ENCODE assay signal across 1 cellular context in the genomic region with DNA sequence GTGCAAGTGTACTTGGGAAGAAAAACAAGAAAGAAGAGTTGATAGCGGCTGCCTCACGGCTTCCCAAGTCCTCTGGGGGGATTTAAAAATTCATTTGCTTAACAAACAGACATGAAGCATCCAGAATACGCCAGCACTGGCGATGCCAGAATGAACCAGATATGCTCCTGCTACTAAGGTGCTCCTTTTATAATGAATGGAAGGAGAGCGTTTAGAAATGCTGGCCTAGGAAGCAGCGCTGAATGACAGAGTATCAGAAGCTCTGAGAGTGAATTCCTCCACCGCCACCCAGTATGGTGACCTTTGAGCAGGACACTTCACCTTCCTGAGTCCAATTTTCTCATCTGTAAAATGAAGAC.
TF ChIP-seq lines count a peak whose summit lies in the region.

No MANE protein-coding gene starts in this region.

TF ChIP-seq in IMR-90, 13 proteins besides CTCF, POLR2A, EP300 and RAD21:
- no peak for TF ChIP-seq CHD1 (IDR thresholded peaks at IDR 0.05; ENCODE audit: low read depth, low read length)
- TF ChIP-seq, protein P1, sequence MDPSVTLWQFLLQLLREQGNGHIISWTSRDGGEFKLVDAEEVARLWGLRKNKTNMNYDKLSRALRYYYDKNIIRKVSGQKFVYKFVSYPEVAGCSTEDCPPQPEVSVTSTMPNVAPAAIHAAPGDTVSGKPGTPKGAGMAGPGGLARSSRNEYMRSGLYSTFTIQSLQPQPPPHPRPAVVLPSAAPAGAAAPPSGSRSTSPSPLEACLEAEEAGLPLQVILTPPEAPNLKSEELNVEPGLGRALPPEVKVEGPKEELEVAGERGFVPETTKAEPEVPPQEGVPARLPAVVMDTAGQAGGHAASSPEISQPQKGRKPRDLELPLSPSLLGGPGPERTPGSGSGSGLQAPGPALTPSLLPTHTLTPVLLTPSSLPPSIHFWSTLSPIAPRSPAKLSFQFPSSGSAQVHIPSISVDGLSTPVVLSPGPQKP (IDR thresholded peaks at IDR 0.05; ENCODE audit: borderline replicate concordance, low read depth, low read length), result no peak
- TF ChIP-seq FOS (IDR thresholded peaks at IDR 0.05; ENCODE audit: low read depth, low read length), result no peak
- TF ChIP-seq MAFK (IDR thresholded peaks at IDR 0.05; ENCODE audit: low read depth, low read length), result no peak
- TF ChIP-seq MAZ (IDR thresholded peaks at IDR 0.05; ENCODE audit: borderline replicate concordance, low read depth, low read length), result no peak
- TF ChIP-seq RCOR1 (IDR thresholded peaks at IDR 0.05; ENCODE audit: insufficient replicate concordance, low read length), result no peak
- TF ChIP-seq, protein P2, sequence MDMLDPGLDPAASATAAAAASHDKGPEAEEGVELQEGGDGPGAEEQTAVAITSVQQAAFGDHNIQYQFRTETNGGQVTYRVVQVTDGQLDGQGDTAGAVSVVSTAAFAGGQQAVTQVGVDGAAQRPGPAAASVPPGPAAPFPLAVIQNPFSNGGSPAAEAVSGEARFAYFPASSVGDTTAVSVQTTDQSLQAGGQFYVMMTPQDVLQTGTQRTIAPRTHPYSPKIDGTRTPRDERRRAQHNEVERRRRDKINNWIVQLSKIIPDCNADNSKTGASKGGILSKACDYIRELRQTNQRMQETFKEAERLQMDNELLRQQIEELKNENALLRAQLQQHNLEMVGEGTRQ (IDR thresholded peaks at IDR 0.05; ENCODE audit: low read depth, low read length), result no peak
- no peak for TF ChIP-seq RFX5 (IDR thresholded peaks at IDR 0.05; ENCODE audit: low read depth, low read length)
- no peak for TF ChIP-seq SMC3 (IDR thresholded peaks at IDR 0.05; ENCODE audit: low read depth, low read length)
- TF ChIP-seq MXI1 (IDR thresholded peaks at IDR 0.05; ENCODE audit: borderline replicate concordance, low read depth, low read length), result no peak
- no peak for TF ChIP-seq NFE2L2 (IDR thresholded peaks at IDR 0.05; ENCODE audit: low read depth, low read length)
- TF ChIP-seq CEBPB (IDR thresholded peaks at IDR 0.05; ENCODE audit: low read depth, low read length), result no peak
- no peak for TF ChIP-seq BHLHE40 (IDR thresholded peaks at IDR 0.05; ENCODE audit: low read depth, low read length)
